Comparison of ENCODE assay signal across 1 cellular context in the genomic region with DNA sequence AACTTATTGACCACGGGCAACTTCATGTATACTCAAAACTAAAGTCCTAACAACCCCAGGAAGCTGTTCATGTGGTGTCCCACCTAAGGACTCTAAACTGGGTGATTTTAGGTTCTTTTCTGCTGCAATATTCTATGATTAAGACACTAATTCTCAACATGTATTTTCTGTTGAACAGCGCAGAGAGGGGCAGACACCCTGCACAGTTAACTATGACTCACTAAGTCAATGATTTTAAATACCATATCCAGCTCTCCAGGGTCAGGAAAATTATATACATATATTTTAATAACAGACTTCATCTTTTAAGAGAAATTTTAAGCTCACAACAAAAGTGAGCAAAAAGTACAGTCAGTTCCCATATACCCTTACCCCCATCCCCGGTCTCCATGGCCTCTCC.
TF ChIP-seq lines count a peak whose summit lies in the region.

No MANE protein-coding gene starts in this region.

TF ChIP-seq in GM12878, 131 proteins besides CTCF, POLR2A, EP300 and RAD21:
- TF ChIP-seq, protein P1, sequence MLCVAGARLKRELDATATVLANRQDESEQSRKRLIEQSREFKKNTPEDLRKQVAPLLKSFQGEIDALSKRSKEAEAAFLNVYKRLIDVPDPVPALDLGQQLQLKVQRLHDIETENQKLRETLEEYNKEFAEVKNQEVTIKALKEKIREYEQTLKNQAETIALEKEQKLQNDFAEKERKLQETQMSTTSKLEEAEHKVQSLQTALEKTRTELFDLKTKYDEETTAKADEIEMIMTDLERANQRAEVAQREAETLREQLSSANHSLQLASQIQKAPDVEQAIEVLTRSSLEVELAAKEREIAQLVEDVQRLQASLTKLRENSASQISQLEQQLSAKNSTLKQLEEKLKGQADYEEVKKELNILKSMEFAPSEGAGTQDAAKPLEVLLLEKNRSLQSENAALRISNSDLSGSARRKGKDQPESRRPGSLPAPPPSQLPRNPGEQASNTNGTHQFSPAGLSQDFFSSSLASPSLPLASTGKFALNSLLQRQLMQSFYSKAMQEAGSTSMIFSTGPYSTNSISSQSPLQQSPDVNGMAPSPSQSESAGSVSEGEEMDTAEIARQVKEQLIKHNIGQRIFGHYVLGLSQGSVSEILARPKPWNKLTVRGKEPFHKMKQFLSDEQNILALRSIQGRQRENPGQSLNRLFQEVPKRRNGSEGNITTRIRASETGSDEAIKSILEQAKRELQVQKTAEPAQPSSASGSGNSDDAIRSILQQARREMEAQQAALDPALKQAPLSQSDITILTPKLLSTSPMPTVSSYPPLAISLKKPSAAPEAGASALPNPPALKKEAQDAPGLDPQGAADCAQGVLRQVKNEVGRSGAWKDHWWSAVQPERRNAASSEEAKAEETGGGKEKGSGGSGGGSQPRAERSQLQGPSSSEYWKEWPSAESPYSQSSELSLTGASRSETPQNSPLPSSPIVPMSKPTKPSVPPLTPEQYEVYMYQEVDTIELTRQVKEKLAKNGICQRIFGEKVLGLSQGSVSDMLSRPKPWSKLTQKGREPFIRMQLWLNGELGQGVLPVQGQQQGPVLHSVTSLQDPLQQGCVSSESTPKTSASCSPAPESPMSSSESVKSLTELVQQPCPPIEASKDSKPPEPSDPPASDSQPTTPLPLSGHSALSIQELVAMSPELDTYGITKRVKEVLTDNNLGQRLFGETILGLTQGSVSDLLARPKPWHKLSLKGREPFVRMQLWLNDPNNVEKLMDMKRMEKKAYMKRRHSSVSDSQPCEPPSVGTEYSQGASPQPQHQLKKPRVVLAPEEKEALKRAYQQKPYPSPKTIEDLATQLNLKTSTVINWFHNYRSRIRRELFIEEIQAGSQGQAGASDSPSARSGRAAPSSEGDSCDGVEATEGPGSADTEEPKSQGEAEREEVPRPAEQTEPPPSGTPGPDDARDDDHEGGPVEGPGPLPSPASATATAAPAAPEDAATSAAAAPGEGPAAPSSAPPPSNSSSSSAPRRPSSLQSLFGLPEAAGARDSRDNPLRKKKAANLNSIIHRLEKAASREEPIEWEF (IDR thresholded peaks at IDR 0.05; ENCODE audit: insufficient replicate concordance, low read depth, low read length) = no peak
TF ChIP-seq in GM12878: peak in this region for 0.
